ENCODE assay signal across 13 cellular contexts in genomic region chr13:112733661-112734379, GRCh38. TPM values are rescaled to one million over a fixed set of nuclear protein-coding genes. Genes with fewer than 3 reads are reported as not detected.
DNase-seq lines count a peak whose midpoint lies in the region; TF ChIP-seq lines count a peak whose summit lies in the region.
"Had no signal": no experiment of that assay in that cellular context is flagged by ENCODE, and none has a peak within 500 bp of the region (broad histone marks: within the 10 kb centered on the region; RNA-seq: fewer than 3 reads in every experiment).

No MANE protein-coding gene starts in this region.

- 42 to 76% methylated on average over 4 to 5 of the region's 7 CpGs for WGBS in esophagus squamous epithelium, 2 donors

- TF ChIP-seq CTCF in esophagus squamous epithelium (IDR thresholded peaks at IDR 0.05) (no peak), WERI-Rb-1 (IDR thresholded peaks at IDR 0.05; ENCODE audit: low read depth, low read length) (no peak), coronary artery (IDR thresholded peaks at IDR 0.05) (no peak)

- H3K4me3 ChIP-seq in esophagus squamous epithelium = no peak overlapping the region
- no peak overlapping the region for H3K4me3 ChIP-seq in WERI-Rb-1 (ENCODE audit: low read depth, low read length)
- no peak overlapping the region for H3K4me3 ChIP-seq in coronary artery
- H3K4me3 ChIP-seq: esophagus muscularis mucosa, GM23248 had no signal

- no peaks in the 10 kb centered on the region for H3K9me3 ChIP-seq in esophagus squamous epithelium
- no peaks in the 10 kb centered on the region for H3K9me3 ChIP-seq in WERI-Rb-1 (ENCODE audit: severe bottlenecking)
- H3K9me3 ChIP-seq: esophagus muscularis mucosa had no signal

- peak; percentile 72 for DNase-seq in ELF-1 (ENCODE audit: low read depth, low spot score)
- DNase-seq in NCI-H2081 (lab: John Stamatoyannopoulos, UW) = peak; percentile 86 to 96
- DNase-seq in myocyte (ENCODE audit: low read depth) = peak; percentile 63
- no peak for DNase-seq in GM03348 (ENCODE audit: low spot score)
- no peak for DNase-seq in esophagus squamous epithelium (lab: John Stamatoyannopoulos, UW)
- DNase-seq in WERI-Rb-1 = no peak
- no peak for DNase-seq in coronary artery (ENCODE audit: low spot score)
- DNase-seq: activated B cell treated with CpG ODN at 0.5 μM for 24 hours; activated T-cell treated with anti-CD3 and anti-CD28 coated beads, Interleukin-2, amount 50 U/mL, for 72 hours; GM23248; nephron progenitor cell had no signal

- intact Hi-C loops in esophagus squamous epithelium (cut with DNase I) = no loop called here

- H3K36me3 ChIP-seq in esophagus squamous epithelium (peaks cover 0 to 4% (median 0%) of the 10 kb centered on the region in 3 donors), WERI-Rb-1 (no peaks in the 10 kb centered on the region; the same call in 1 of the 2 replicates)

- H3K27ac ChIP-seq in angular gyrus (ENCODE audit: low read depth, low read length) (peak overlapping the region; percentile 0), esophagus squamous epithelium (no peak overlapping the region), WERI-Rb-1 (no peak overlapping the region), coronary artery (no peak overlapping the region)
- H3K27ac ChIP-seq: esophagus muscularis mucosa, GM23248 had no signal

- H3K27me3 ChIP-seq in esophagus squamous epithelium = no peaks in the 10 kb centered on the region
- no peaks in the 10 kb centered on the region for H3K27me3 ChIP-seq in WERI-Rb-1 (ENCODE audit: insufficient read depth, low read depth, severe bottlenecking)
- H3K27me3 ChIP-seq: esophagus muscularis mucosa had no signal

- no peaks in the 10 kb centered on the region for H3K4me1 ChIP-seq in esophagus squamous epithelium

- TF ChIP-seq POLR2A in esophagus squamous epithelium (IDR thresholded peaks at IDR 0.05) = no peak

RNA-seq across cellular contexts. Expression of gene ATP11A, which starts 44.0 kb away (rescaled TPM):
- total RNA-seq in myocyte (8.0 and 9.9 TPM in 2 replicates), esophagus squamous epithelium (10 to 100 TPM in 3 of 4 donors, 1 to 10 TPM in 1; 9.6 to 20.0 (median 16.1) TPM)
- 11.2 TPM for polyA plus RNA-seq in myocyte (2012)

Comparison
In these comparisons a context has a peak if more than half of its experiments do, and no peak if none do; other contexts are left out.
1. DNase-seq: peak in ELF-1 (single experiment), NCI-H2081 (2 of 2) and myocyte (single experiment); none in GM03348 (single experiment), esophagus squamous epithelium (single experiment), WERI-Rb-1 (single experiment) and coronary artery (single experiment).